Comparison of ENCODE assay signal across 8 cellular contexts in the genomic region with DNA sequence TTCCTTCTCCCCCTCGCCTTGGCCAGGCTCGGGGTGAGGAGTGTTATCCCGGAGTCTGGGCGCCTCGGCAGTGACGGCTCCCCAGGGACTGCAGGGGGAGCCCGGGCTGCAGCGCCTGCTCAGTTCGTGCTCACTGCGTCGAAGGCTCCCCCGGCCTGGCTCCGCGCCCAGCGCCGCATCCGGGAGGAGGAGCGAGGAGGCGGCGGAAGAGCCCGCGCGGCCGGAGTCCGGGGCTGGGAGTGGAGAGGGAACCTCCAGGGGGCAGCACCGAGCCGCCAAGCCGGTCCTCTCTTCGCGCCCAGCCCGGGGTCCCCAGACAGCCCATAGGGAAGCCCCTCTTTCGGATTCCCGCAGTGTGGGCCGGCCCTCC. TPM values are rescaled to one million over a fixed set of nuclear protein-coding genes. Genes with fewer than 3 reads are reported as not detected.
DNase-seq lines count a peak whose midpoint lies in the region; ATAC-seq, FAIRE-seq and TF ChIP-seq lines count a peak whose summit lies in the region.

No MANE protein-coding gene starts in this region.

- H3K36me3 ChIP-seq in neuronal stem cell (replicated peaks in 1 of 2; ENCODE audit: control insufficient read depth in 2 of 2, insufficient read depth in 2 of 2, low read length in 2 of 2) (peaks cover 15 to 24% of the 10 kb centered on the region in 2 donors), subcutaneous abdominal adipose tissue (ENCODE audit: control insufficient read depth in 5 of 5, insufficient read depth in 5 of 5, low read length in 5 of 5) (peaks cover 0 to 23% (median 17%) of the 10 kb centered on the region in 5 donors)

- peak; percentile 71 for TF ChIP-seq POLR2A in H54 (IDR thresholded peaks at IDR 0.05; ENCODE audit: low read depth, low read length)

- H2AK5ac ChIP-seq in neuronal stem cell (ENCODE audit: low read depth, low read length), result peak overlapping the region; percentile 90

- H2AFZ ChIP-seq in neuronal stem cell (ENCODE audit: low read length), result peak overlapping the region; percentile 100

- H3K27ac ChIP-seq in foreskin keratinocyte, result peak overlapping the region; percentile 86
- H3K27ac ChIP-seq in neuronal stem cell (replicated peaks; ENCODE audit: low read length), result peak overlapping the region; percentile 96
- peak overlapping the region; percentile 96 for H3K27ac ChIP-seq in subcutaneous abdominal adipose tissue (ENCODE audit: low read depth, low read length)

- peak overlapping the region; percentile 89 to 95 for H3K4me3 ChIP-seq in neuronal stem cell (ENCODE audit: low read length in 2 of 2)
- peak overlapping the region; percentile 81 to 98 (median 86) for H3K4me3 ChIP-seq in subcutaneous abdominal adipose tissue (ENCODE audit: low read depth in 1 of 5, low read length in 5 of 5)

- DNase-seq in G401 (ENCODE audit: low spot score), result peak; percentile 88
- peak; percentile 86 for DNase-seq in H54 (ENCODE audit: insufficient read length, low spot score)
- DNase-seq in LoVo (ENCODE audit: low spot score), result peak; percentile 97
- peak; percentile 86 to 90 for DNase-seq in SHP77 (lab: John Stamatoyannopoulos, UW)
- DNase-seq in activated gamma-delta T cell treated with Interleukin-2 at 50 U/mL for 16 hours, result peak; percentile 92
- DNase-seq in foreskin keratinocyte, result peak; percentile 79 to 87
- peak; percentile 95 for DNase-seq in neuronal stem cell (ENCODE audit: low spot score)

- no peak overlapping the region for H2BK120ac ChIP-seq in neuronal stem cell (ENCODE audit: low read depth, low read length)

- peak overlapping the region; percentile 6 for H2BK12ac ChIP-seq in neuronal stem cell (ENCODE audit: low read length)

- peak; percentile 99 for TF ChIP-seq CTCF in foreskin keratinocyte (conservative IDR thresholded peaks at IDR 0.05)

- no peak for FAIRE-seq in H54 (lab: Jason Lieb, UNC)

- H3K79me1 ChIP-seq in neuronal stem cell (ENCODE audit: low read depth, low read length), result peaks cover 13% of the 10 kb centered on the region

- WGBS in neuronal stem cell (ENCODE audit: extremely low coverage in 2 of 2, insufficient read length in 2 of 2, insufficient replicate concordance in 1 of 2), 2 donors, result no CpG with 5 or more reads among the region's 34 CpGs

- ATAC-seq in foreskin keratinocyte, result peak; percentile 67

- H3K4me2 ChIP-seq in neuronal stem cell (ENCODE audit: insufficient read depth, low read length, poor library complexity, severe bottlenecking), result peak overlapping the region; percentile 93

- H3K14ac ChIP-seq in neuronal stem cell (ENCODE audit: low read length), result no peak overlapping the region

- H4K91ac ChIP-seq in neuronal stem cell (ENCODE audit: low read depth, low read length, poor library complexity), result no peak overlapping the region

- peak overlapping the region; percentile 96 for H2BK5ac ChIP-seq in neuronal stem cell (ENCODE audit: low read length)

- H3K9ac ChIP-seq in neuronal stem cell (ENCODE audit: low read depth, low read length, poor library complexity), result peak overlapping the region; percentile 97
- H3K9ac ChIP-seq in subcutaneous abdominal adipose tissue (ENCODE audit: low read length in 5 of 5), result peak overlapping the region; percentile 77 to 97 (median 89)

- peak overlapping the region; percentile 74 for H3K23ac ChIP-seq in neuronal stem cell (ENCODE audit: low read depth, low read length, poor library complexity)

- H3K18ac ChIP-seq in neuronal stem cell (ENCODE audit: low read length), result peak overlapping the region; percentile 100

- H3K9me3 ChIP-seq in neuronal stem cell (replicated peaks in 1 of 2; ENCODE audit: control insufficient read depth in 2 of 2, insufficient read depth in 1 of 2, low read depth in 1 of 2, low read length in 2 of 2), result no peaks in the 10 kb centered on the region
- no peaks in the 10 kb centered on the region for H3K9me3 ChIP-seq in subcutaneous abdominal adipose tissue (ENCODE audit: control insufficient read depth in 5 of 5, low read length in 5 of 5)

- no peak overlapping the region for H4K8ac ChIP-seq in neuronal stem cell (ENCODE audit: low read depth, low read length)

- no peak overlapping the region for H3K4ac ChIP-seq in neuronal stem cell (ENCODE audit: low read length)

- in situ Hi-C loops in G401 (cut with HindIII; ENCODE audit: low sequenced_read_pairs), result no loop called here

- peak overlapping the region; percentile 93 for H2BK15ac ChIP-seq in neuronal stem cell (ENCODE audit: low read length)

- H3K27me3 ChIP-seq in foreskin keratinocyte (no peaks in the 10 kb centered on the region), neuronal stem cell (ENCODE audit: control insufficient read depth in 3 of 3, insufficient read depth in 3 of 3, low read depth in 1 of 3, low read length in 3 of 3) (peaks cover 0 to 17% (median 2%) of the 10 kb centered on the region in 3 experiments), subcutaneous abdominal adipose tissue (ENCODE audit: control insufficient read depth in 5 of 5, insufficient read depth in 4 of 5, low read length in 5 of 5) (peaks cover 0 to 20% (median 0%) of the 10 kb centered on the region in 5 donors)

- H3K4me1 ChIP-seq in foreskin keratinocyte (no peaks in the 10 kb centered on the region), neuronal stem cell (ENCODE audit: control insufficient read depth in 2 of 2, insufficient read depth in 1 of 2, low read depth in 1 of 2, low read length in 2 of 2) (peaks cover 18 to 34% of the 10 kb centered on the region in 2 donors), subcutaneous abdominal adipose tissue (ENCODE audit: control insufficient read depth in 5 of 5, insufficient read depth in 5 of 5, low read length in 5 of 5) (peaks cover 12 to 48% (median 41%) of the 10 kb centered on the region in 5 donors)

RNA-seq across cellular contexts. Expression of gene EGR1, which starts 1.3 kb away (rescaled TPM):
- 0.62 and 4.0 TPM in 2 replicates for total RNA-seq in G401 (2014; rRNA removed; shearing (Covaris generic))
- 19.5 and 20.4 TPM in 2 replicates for total RNA-seq in foreskin keratinocyte
- polyA plus RNA-seq in foreskin keratinocyte, result 18.1 and 27.6 TPM in 2 replicates
- 131 TPM for polyA plus RNA-seq in neuronal stem cell (2013, experiment 1 of 2)
- polyA plus RNA-seq in neuronal stem cell (2013, experiment 2 of 2), result 132 TPM

RNA-seq across cellular contexts. Expression of gene REEP2, which starts 25.1 kb away (rescaled TPM):
- 23.9 and 35.9 TPM in 2 replicates for total RNA-seq in G401 (2014; rRNA removed; shearing (Covaris generic))
- 3.0 TPM in 2 replicates for total RNA-seq in foreskin keratinocyte
- polyA plus RNA-seq in foreskin keratinocyte, result 3.8 and 4.5 TPM in 2 replicates
- polyA plus RNA-seq in neuronal stem cell (2013, experiment 1 of 2), result 65.9 TPM
- polyA plus RNA-seq in neuronal stem cell (2013, experiment 2 of 2), result 64.9 TPM

Comparison
In these comparisons a context has a peak if more than half of its experiments do, and no peak if none do; other contexts are left out.
1. Peak in every context shown above with its lines: DNase-seq, ATAC-seq, H3K4me3 ChIP-seq and H3K27ac ChIP-seq.